Comparison of ENCODE assay signal across 26 cellular contexts in the genomic region with DNA sequence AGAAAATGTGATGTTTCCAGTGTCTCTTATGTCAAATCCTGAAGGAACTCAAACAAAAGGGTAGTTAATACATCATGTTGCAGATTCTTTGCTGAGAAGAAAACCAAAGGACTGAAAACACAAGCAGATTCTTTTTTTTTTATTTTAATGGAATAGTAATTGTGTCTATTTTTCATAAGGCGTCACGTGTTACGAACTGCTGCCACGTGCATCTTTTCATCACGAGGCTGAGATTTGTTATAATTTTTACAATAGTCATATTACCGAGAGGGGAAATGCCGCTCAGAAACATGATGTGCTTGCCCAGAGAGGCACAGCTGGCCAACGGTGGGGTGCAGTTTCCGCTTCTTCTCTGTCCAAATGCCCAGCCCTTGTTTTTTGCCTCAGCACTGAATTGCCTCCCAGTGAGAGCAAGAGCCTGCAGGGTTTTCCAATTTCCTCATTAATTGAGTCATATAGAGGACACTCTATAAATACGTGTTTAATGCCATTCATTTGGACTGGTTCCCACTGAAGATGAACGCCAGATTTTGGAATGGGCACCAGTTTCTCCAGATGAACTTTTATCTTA.
"Had no signal": no experiment of that assay in that cellular context is flagged by ENCODE, and none has a peak within 500 bp of the region (broad histone marks: within the 10 kb centered on the region; RNA-seq: fewer than 3 reads in every experiment).

No MANE protein-coding gene starts in this region.

- H3K36me3 Mint-ChIP-seq: activated CD8-positive, alpha-beta memory T cell treated with anti-CD3 and anti-CD28 coated beads, Interleukin-2, amount 10 ng/mL, durations not matched to agents 7 days and 5 days; activated naive CD4-positive, alpha-beta T cell treated with anti-CD3 and anti-CD28 coated beads, Interleukin-2, amount 50 U/mL, for 72 hours had no signal

- H3K27ac Mint-ChIP-seq: activated B cell treated with CpG ODN at 0.5 μM for 24 hours; activated CD4-positive, alpha-beta T cell treated with anti-CD3 and anti-CD28 coated beads, Interleukin-2, amount 10 ng/mL, durations not matched to agents 24 days and 14 days; activated CD8-positive, alpha-beta memory T cell treated with anti-CD3 and anti-CD28 coated beads, Interleukin-2, amount 10 ng/mL, durations not matched to agents 7 days and 5 days; activated naive CD4-positive, alpha-beta T cell treated with anti-CD3 and anti-CD28 coated beads, Interleukin-2, amount 50 U/mL, for 72 hours; activated naive CD8-positive, alpha-beta T cell treated with anti-CD3 and anti-CD28 coated beads, Interleukin-2, amount 50 U/mL, for 24 hours; T-helper 17 cell had no signal

- H3K9me3 ChIP-seq: ascending aorta, body of pancreas, Peyer's patch had no signal

- H3K4me3 Mint-ChIP-seq: activated B cell treated with CpG ODN at 0.5 μM for 24 hours; activated CD4-positive, alpha-beta T cell treated with anti-CD3 and anti-CD28 coated beads, Interleukin-2, amount 10 ng/mL, durations not matched to agents 24 days and 14 days; activated CD8-positive, alpha-beta memory T cell treated with anti-CD3 and anti-CD28 coated beads, Interleukin-2, amount 10 ng/mL, durations not matched to agents 7 days and 5 days; activated naive CD8-positive, alpha-beta T cell treated with anti-CD3 and anti-CD28 coated beads, Interleukin-2, amount 50 U/mL, for 24 hours; activated T-cell treated with anti-CD3 and anti-CD28 coated beads, Interleukin-2, amount 50 U/mL, for 4 hours; T-helper 17 cell had no signal

- H3K4me3 ChIP-seq: ascending aorta, body of pancreas, Peyer's patch had no signal

- H3K4me1 ChIP-seq: ascending aorta, body of pancreas, Peyer's patch had no signal

- DNase-seq: activated B cell treated with CpG ODN at 0.5 μM for 24 hours; activated CD4-positive, alpha-beta T cell treated with anti-CD3 and anti-CD28 coated beads for 1 hour; activated CD4-positive, alpha-beta T cell treated with anti-CD3 and anti-CD28 coated beads, Interleukin-2, amount 10 ng/mL, durations not matched to agents 24 days and 14 days; activated CD4-positive, alpha-beta T cell treated with anti-CD3 and anti-CD28 coated beads, Interleukin-2, amount 50 U/mL, for 48 hours; activated CD8-positive, alpha-beta memory T cell treated with anti-CD3 and anti-CD28 coated beads, Interleukin-2, amount 10 ng/mL, durations not matched to agents 7 days and 5 days; activated effector memory CD4-positive, alpha-beta T cell treated with anti-CD3 and anti-CD28 coated beads, Interleukin-2, amount 50 U/mL, for 16 hours; activated naive CD4-positive, alpha-beta T cell treated with Interleukin-2 at 50 U/mL for 16 hours; activated naive CD8-positive, alpha-beta T cell treated with anti-CD3 and anti-CD28 coated beads, Interleukin-2, amount 50 U/mL, for 24 hours; activated T-cell treated with anti-CD3 and anti-CD28 coated beads, Interleukin-2, amount 50 U/mL, for 4 hours; amniotic stem cell; body of pancreas; central memory CD4-positive, alpha-beta T cell; Kasumi-1; KBM-7; NCI-H1048; NCI-H1930; NCI-H446; NCI-H524; Peyer's patch; SIG-M5; T-helper 17 cell; T1000 had no signal

- FAIRE-seq: bronchial epithelial cell, TTC549 had no signal

- H3K27me3 ChIP-seq: ascending aorta, body of pancreas, Peyer's patch had no signal

- H3K9me3 Mint-ChIP-seq: activated B cell treated with CpG ODN at 0.5 μM for 24 hours; activated naive CD4-positive, alpha-beta T cell treated with anti-CD3 and anti-CD28 coated beads, Interleukin-2, amount 50 U/mL, for 72 hours; activated T-cell treated with anti-CD3 and anti-CD28 coated beads, Interleukin-2, amount 50 U/mL, for 4 hours had no signal

- H3K27me3 Mint-ChIP-seq: activated B cell treated with CpG ODN at 0.5 μM for 24 hours; activated CD4-positive, alpha-beta T cell treated with anti-CD3 and anti-CD28 coated beads, Interleukin-2, amount 10 ng/mL, durations not matched to agents 24 days and 14 days; activated CD8-positive, alpha-beta memory T cell treated with anti-CD3 and anti-CD28 coated beads, Interleukin-2, amount 10 ng/mL, durations not matched to agents 7 days and 5 days; activated naive CD8-positive, alpha-beta T cell treated with anti-CD3 and anti-CD28 coated beads, Interleukin-2, amount 50 U/mL, for 24 hours had no signal

- H3K27ac ChIP-seq: ascending aorta, body of pancreas, Peyer's patch had no signal

- ATAC-seq: activated CD8-positive, alpha-beta memory T cell treated with anti-CD3 and anti-CD28 coated beads, Interleukin-2, amount 10 ng/mL, durations not matched to agents 7 days and 5 days; activated naive CD4-positive, alpha-beta T cell treated with anti-CD3 and anti-CD28 coated beads, Interleukin-2, amount 50 U/mL, for 72 hours; activated naive CD8-positive, alpha-beta T cell treated with anti-CD3 and anti-CD28 coated beads, Interleukin-2, amount 50 U/mL, for 24 hours; activated T-cell treated with anti-CD3 and anti-CD28 coated beads, Interleukin-2, amount 50 U/mL, for 4 hours; body of pancreas; T-helper 17 cell had no signal

- H3K36me3 ChIP-seq: ascending aorta, Peyer's patch had no signal

- H3K4me1 Mint-ChIP-seq: activated B cell treated with CpG ODN at 0.5 μM for 24 hours; activated CD4-positive, alpha-beta T cell treated with anti-CD3 and anti-CD28 coated beads, Interleukin-2, amount 10 ng/mL, durations not matched to agents 24 days and 14 days; activated naive CD8-positive, alpha-beta T cell treated with anti-CD3 and anti-CD28 coated beads, Interleukin-2, amount 50 U/mL, for 24 hours; T-helper 17 cell had no signal
